ENCODE assay signal across 22 cellular contexts in genomic region chr7:42502022-42502421, GRCh38.
DNase-seq lines count a peak whose midpoint lies in the region; ATAC-seq and TF ChIP-seq lines count a peak whose summit lies in the region.
"Had no signal": no experiment of that assay in that cellular context is flagged by ENCODE, and none has a peak within 500 bp of the region (broad histone marks: within the 10 kb centered on the region; RNA-seq: fewer than 3 reads in every experiment).

No MANE protein-coding gene starts in this region.

- TF ChIP-seq CTCF in SK-N-SH (IDR thresholded peaks at IDR 0.05) (no peak), RWPE1 (conservative IDR thresholded peaks at IDR 0.05; ENCODE audit: low read depth) (no peak), fibroblast of lung (conservative IDR thresholded peaks at IDR 0.05 in 1 of 2, IDR thresholded peaks at IDR 0.05 in 1 of 2; ENCODE audit: low read depth in 1 of 2, low read length in 2 of 2) (no peak), smooth muscle cell (IDR thresholded peaks at IDR 0.05; ENCODE audit: borderline replicate concordance, insufficient read depth, poor library complexity, severe bottlenecking) (no peak)

- ATAC-seq in SK-N-SH treated with all-trans-retinoic acid at 6 μM for 48 hours, result no peak
- no peak for ATAC-seq in HG03521 (IDR thresholded peaks at IDR 0.05; ENCODE audit: unreplicated experiment)
- ATAC-seq: Right ventricle myocardium inferior had no signal

- H3K36me3 ChIP-seq in SK-N-SH (replicated peaks in 1 of 2; ENCODE audit: control insufficient read depth in 1 of 2, insufficient read depth in 2 of 2, low read length in 1 of 2) (no peaks in the 10 kb centered on the region), fibroblast of lung (ENCODE audit: control insufficient read depth, insufficient read depth, low read length) (no peaks in the 10 kb centered on the region), smooth muscle cell (ENCODE audit: low read depth) (no peaks in the 10 kb centered on the region)
- H3K36me3 ChIP-seq: left ventricle myocardium inferior, neutrophil, thyroid gland had no signal

- no peak overlapping the region for H3K9ac ChIP-seq in SK-N-SH
- H3K9ac ChIP-seq in fibroblast of lung (ENCODE audit: insufficient read depth, low read length), result no peak overlapping the region
- no peak overlapping the region for H3K9ac ChIP-seq in smooth muscle cell (ENCODE audit: low read depth)

- H3K9me2 ChIP-seq in SK-N-SH, result 0 out of 2 replicates have a peak, but pooled peaks cover 9% of the 10 kb centered on the region

- H3K27me3 ChIP-seq in SK-N-SH (ENCODE audit: insufficient read depth), result no peaks in the 10 kb centered on the region
- H3K27me3 ChIP-seq in fibroblast of lung (ENCODE audit: control insufficient read depth, insufficient read depth, low read length), result no peaks in the 10 kb centered on the region
- H3K27me3 ChIP-seq in smooth muscle cell (ENCODE audit: low read depth), result no peaks in the 10 kb centered on the region
- H3K27me3 ChIP-seq: neutrophil, thyroid gland had no signal

- H3K79me2 ChIP-seq in SK-N-SH (ENCODE audit: insufficient read depth) (no peaks in the 10 kb centered on the region), fibroblast of lung (ENCODE audit: control insufficient read depth, insufficient read depth, low read length) (no peaks in the 10 kb centered on the region), smooth muscle cell (ENCODE audit: low read depth) (no peaks in the 10 kb centered on the region)

- no peaks in the 10 kb centered on the region for H3F3A ChIP-seq in SK-N-SH (replicated peaks; ENCODE audit: insufficient read depth)
- H3F3A ChIP-seq in smooth muscle cell (ENCODE audit: low read depth), result no peaks in the 10 kb centered on the region

- H3K27ac ChIP-seq in SK-N-SH (ENCODE audit: low read depth in 2 of 2, low read length in 1 of 2) (no peak overlapping the region), RWPE1 (no peak overlapping the region), fibroblast of lung (ENCODE audit: insufficient read depth, low read length) (no peak overlapping the region), smooth muscle cell (ENCODE audit: low read depth) (peak overlapping the region; percentile 31)
- H3K27ac ChIP-seq: 22Rv1, left ventricle myocardium inferior, neutrophil, thyroid gland had no signal

- CTCF ChIA-PET in SK-N-SH (lab: Yijun Ruan, JAX), result interaction anchor here (0.6 kb wide), 1 partner anchor 559 kb away, joined by 3 read pairs; no protein-coding TSS in a partner anchor
- CTCF ChIA-PET in RWPE1 (lab: Yijun Ruan, JAX), result no interaction called here

- POLR2A ChIA-PET in SK-N-SH (lab: Yijun Ruan, JAX), result no interaction called here
- POLR2A ChIA-PET in RWPE1 (lab: Yijun Ruan, JAX; ENCODE audit: low non-redundant PET), result no interaction called here

- no peaks in the 10 kb centered on the region for H4K20me1 ChIP-seq in SK-N-SH (ENCODE audit: insufficient read depth)
- no peaks in the 10 kb centered on the region for H4K20me1 ChIP-seq in fibroblast of lung (ENCODE audit: control insufficient read depth, extremely low read depth, insufficient read depth, low read length)
- H4K20me1 ChIP-seq in smooth muscle cell (ENCODE audit: low read depth), result no peaks in the 10 kb centered on the region

- no peak overlapping the region for H3K4me2 ChIP-seq in SK-N-SH
- no peak overlapping the region for H3K4me2 ChIP-seq in fibroblast of lung (ENCODE audit: extremely low read depth, insufficient read depth, low read length)
- peak overlapping the region; percentile 40 for H3K4me2 ChIP-seq in smooth muscle cell

- H3K4me1 ChIP-seq in SK-N-SH (ENCODE audit: control insufficient read depth in 1 of 2, insufficient read depth in 2 of 2, low read depth in 1 of 2, low read length in 1 of 2), result no peaks in the 10 kb centered on the region
- peaks cover 3% of the 10 kb centered on the region for H3K4me1 ChIP-seq in fibroblast of lung (ENCODE audit: control insufficient read depth, extremely low read depth, insufficient read depth, low read length)
- H3K4me1 ChIP-seq in smooth muscle cell (ENCODE audit: low read depth), result no peaks in the 10 kb centered on the region
- H3K4me1 ChIP-seq: left ventricle myocardium inferior, thyroid gland had no signal

- H2AFZ ChIP-seq in SK-N-SH (ENCODE audit: low read depth) (no peak overlapping the region), fibroblast of lung (ENCODE audit: low read length) (no peak overlapping the region), smooth muscle cell (ENCODE audit: low read depth) (no peak overlapping the region)

- 0% methylated on average over 1 of the region's 1 CpG for WGBS in SK-N-SH (ENCODE audit: low lambda C conversion rate)
- WGBS in smooth muscle cell (ENCODE audit: low lambda C conversion rate), result 48% methylated on average over 1 of the region's 1 CpG

- no peak for TF ChIP-seq RAD21 in SK-N-SH (IDR thresholded peaks at IDR 0.05; ENCODE audit: low read length)

- no peak overlapping the region for H3K4me3 ChIP-seq in SK-N-SH (ENCODE audit: low read depth in 2 of 2, low read length in 1 of 2)
- H3K4me3 ChIP-seq in fibroblast of lung (replicated peaks in 1 of 4; ENCODE audit: control extremely low read depth in 1 of 4, insufficient read depth in 1 of 4, low read depth in 3 of 4, low read length in 4 of 4), result no peak overlapping the region
- no peak overlapping the region for H3K4me3 ChIP-seq in smooth muscle cell
- H3K4me3 ChIP-seq: left ventricle myocardium inferior, thyroid gland had no signal

- H3K9me3 ChIP-seq in SK-N-SH (no peaks in the 10 kb centered on the region), fibroblast of lung (ENCODE audit: control insufficient read depth, insufficient read depth, low read depth, low read length) (no peaks in the 10 kb centered on the region), smooth muscle cell (replicated peaks; ENCODE audit: low read depth) (no peaks in the 10 kb centered on the region)
- H3K9me3 ChIP-seq: neutrophil, thyroid gland had no signal

- no peak for TF ChIP-seq EP300 in SK-N-SH (IDR thresholded peaks at IDR 0.05; ENCODE audit: borderline replicate concordance in 1 of 2, low read depth in 1 of 2, low read length in 1 of 2)

- DNase-seq in SK-N-SH (no peak), RWPE1 (ENCODE audit: low spot score) (peak; percentile 63), fibroblast of lung (ENCODE audit: low read depth in 2 of 2) (peak; percentile 23 to 51), smooth muscle cell (lab: John Stamatoyannopoulos, UW; ENCODE audit: unreplicated experiment) (no peak), KG1 (lab: John Stamatoyannopoulos, UW) (no peak), islet precursor cell (no peak)
- DNase-seq: C1 segment of cervical spinal cord; DMS 273 treated with DMSO at 0.1 percent for 48 hours; GOT3; IMR-90; left ventricle myocardium inferior; MV-4-11; NCI-H2029; NCI-H510A; stimulated activated naive CD4-positive, alpha-beta T cell; T-helper 2 cell; thyroid gland had no signal

TF ChIP-seq in SK-N-SH, 30 proteins besides CTCF, POLR2A, EP300 and RAD21:
- TF ChIP-seq ZBTB33 (IDR thresholded peaks at IDR 0.05; ENCODE audit: borderline replicate concordance, low read depth), result no peak
- TF ChIP-seq RXRA (IDR thresholded peaks at IDR 0.05; ENCODE audit: borderline replicate concordance, low read depth), result peak; percentile 29; the same call in 1 of the 2 replicates

TF ChIP-seq in SK-N-SH treated with all-trans-retinoic acid at 6 μM for 48 hours, 23 proteins besides CTCF, POLR2A, EP300 and RAD21 (continues in another document):
- TF ChIP-seq TSHZ2 (CRISPR knock-in tag; IDR thresholded peaks at IDR 0.05), result no peak
- TF ChIP-seq ZNF565 (CRISPR knock-in tag; conservative IDR thresholded peaks at IDR 0.05; ENCODE audit: low read depth), result no peak
- no peak for TF ChIP-seq PATZ1 (CRISPR knock-in tag; IDR thresholded peaks at IDR 0.05; ENCODE audit: borderline replicate concordance)
- no peak for TF ChIP-seq ZFP3 (CRISPR knock-in tag; IDR thresholded peaks at IDR 0.05)
- no peak for TF ChIP-seq SNAI2 (CRISPR knock-in tag; IDR thresholded peaks at IDR 0.05)
- TF ChIP-seq ESRRG (CRISPR knock-in tag; IDR thresholded peaks at IDR 0.05), result no peak
- TF ChIP-seq ZNF70 (CRISPR knock-in tag; IDR thresholded peaks at IDR 0.05), result no peak
- TF ChIP-seq BACH2 (CRISPR knock-in tag; IDR thresholded peaks at IDR 0.05; ENCODE audit: borderline replicate concordance), result no peak
- TF ChIP-seq CSDC2 (CRISPR knock-in tag; IDR thresholded peaks at IDR 0.05), result no peak

Comparison
In these comparisons a context has a peak if more than half of its experiments do, and no peak if none do; other contexts are left out.
1. DNase-seq: peak in RWPE1 (single experiment) and fibroblast of lung (2 of 2); none in SK-N-SH (single experiment), smooth muscle cell (single experiment), KG1 (single experiment) and islet precursor cell (single experiment).